ENCODE assay signal across 15 cellular contexts in genomic region chr17:59437766-59438165, GRCh38.
DNase-seq lines count a peak whose midpoint lies in the region; ATAC-seq, FAIRE-seq and TF ChIP-seq lines count a peak whose summit lies in the region.
"Had no signal": no experiment of that assay in that cellular context is flagged by ENCODE, and none has a peak within 500 bp of the region (broad histone marks: within the 10 kb centered on the region; RNA-seq: fewer than 3 reads in every experiment).

No MANE protein-coding gene starts in this region.

- H3K9ac ChIP-seq in GM23248 (no peak overlapping the region), SK-N-SH (no peak overlapping the region)

- WGBS in GM23248 (ENCODE audit: low coverage in 1 of 2, low lambda C conversion rate in 2 of 2, missing lambda C conversion rate in 2 of 2), 2 experiments: 78 to 79% methylated on average over 8 of the region's 8 CpGs
- 76% methylated on average over 8 of the region's 8 CpGs for WGBS in SK-N-SH (ENCODE audit: low lambda C conversion rate)

- H4K20me1 ChIP-seq in GM23248 (ENCODE audit: insufficient read depth): no peaks in the 10 kb centered on the region
- no peaks in the 10 kb centered on the region for H4K20me1 ChIP-seq in SK-N-SH (ENCODE audit: insufficient read depth)

- H3K9me3 ChIP-seq in GM23248 (ENCODE audit: low read depth) (no peaks in the 10 kb centered on the region), SK-N-SH (no peaks in the 10 kb centered on the region)
- H3K9me3 ChIP-seq: tibial artery had no signal

- no peak for TF ChIP-seq EP300 in SK-N-SH (IDR thresholded peaks at IDR 0.05; ENCODE audit: borderline replicate concordance in 1 of 2, low read depth in 1 of 2, low read length in 1 of 2)

- no peak for TF ChIP-seq RAD21 in SK-N-SH (IDR thresholded peaks at IDR 0.05; ENCODE audit: low read length)

- H3F3A ChIP-seq in GM23248 (ENCODE audit: insufficient read depth) (peaks cover 13% of the 10 kb centered on the region; the same call in 1 of the 2 replicates), SK-N-SH (replicated peaks; ENCODE audit: insufficient read depth) (peaks cover 9% of the 10 kb centered on the region)

- no peaks in the 10 kb centered on the region for H3K9me2 ChIP-seq in GM23248 (ENCODE audit: insufficient read depth)
- no peaks in the 10 kb centered on the region for H3K9me2 ChIP-seq in SK-N-SH

- POLR2A ChIA-PET in SK-N-SH (lab: Yijun Ruan, JAX): interaction anchor here (0.6 kb wide), 1 partner anchor 12 kb away, joined by 3 read pairs; no protein-coding TSS in a partner anchor

- DNase-seq in AML-193 (lab: John Stamatoyannopoulos, UW) (peak; percentile 67 to 71), GM18507 (ENCODE audit: extremely low spot score, insufficient read length, low read depth) (no peak), RPMI8226 (peak; percentile 84), germinal center (ENCODE audit: low spot score) (peak; percentile 18), GM23248 (no peak), SK-N-SH (no peak)
- DNase-seq: brain microvascular endothelial cell; DND-41; effector CD8-positive, alpha-beta T cell; MM.1S; NCI-H2171; tibial artery had no signal

- H3K4me2 ChIP-seq in GM23248 (ENCODE audit: unreplicated experiment) (no peak overlapping the region), SK-N-SH (no peak overlapping the region)

- CTCF ChIA-PET in SK-N-SH (lab: Yijun Ruan, JAX): interaction anchor here (0.6 to 27.0 kb wide), 8 partner anchors 10 to 137 kb away, joined by 3 to 569 read pairs (median 16); partner anchors contain the start of gene YPEL2

- H3K36me3 ChIP-seq in GM23248 (ENCODE audit: low read depth) (no peaks in the 10 kb centered on the region), SK-N-SH (replicated peaks in 1 of 2; ENCODE audit: control insufficient read depth in 1 of 2, insufficient read depth in 2 of 2, low read length in 1 of 2) (no peaks in the 10 kb centered on the region)
- H3K36me3 ChIP-seq: brain microvascular endothelial cell, tibial artery had no signal

- TF ChIP-seq CTCF in SK-N-SH (IDR thresholded peaks at IDR 0.05): no peak

- no peak overlapping the region for H3K27ac ChIP-seq in GM23248
- H3K27ac ChIP-seq in SK-N-SH (ENCODE audit: low read depth in 2 of 2, low read length in 1 of 2): no peak overlapping the region
- H3K27ac ChIP-seq: brain microvascular endothelial cell had no signal

- H3K4me1 ChIP-seq in GM23248 (ENCODE audit: insufficient read depth) (peaks cover 29% of the 10 kb centered on the region), SK-N-SH (ENCODE audit: control insufficient read depth in 1 of 2, insufficient read depth in 2 of 2, low read depth in 1 of 2, low read length in 1 of 2) (peaks cover 4% of the 10 kb centered on the region in 2 experiments; a peak in 2 of 4 replicates)

- H2AFZ ChIP-seq in GM23248 (no peak overlapping the region), SK-N-SH (ENCODE audit: low read depth) (no peak overlapping the region)

- ATAC-seq in GM18861 (IDR thresholded peaks at IDR 0.05; ENCODE audit: unreplicated experiment) (no peak), HG03097 (IDR thresholded peaks at IDR 0.05; ENCODE audit: low FRiP score, unreplicated experiment) (no peak)

- in situ Hi-C loops in GM23248 (cut with MboI): loop anchor here (5.0 kb wide), 1 partner anchor 115 kb away; no protein-coding TSS in a partner anchor

- no peaks in the 10 kb centered on the region for H3K27me3 ChIP-seq in GM23248 (replicated peaks; ENCODE audit: insufficient read depth)
- no peaks in the 10 kb centered on the region for H3K27me3 ChIP-seq in SK-N-SH (ENCODE audit: insufficient read depth)
- H3K27me3 ChIP-seq: brain microvascular endothelial cell, tibial artery had no signal

- H3K79me2 ChIP-seq in GM23248 (ENCODE audit: insufficient read depth) (no peaks in the 10 kb centered on the region), SK-N-SH (ENCODE audit: insufficient read depth) (no peaks in the 10 kb centered on the region)

- H3K4me3 ChIP-seq in GM23248 (no peak overlapping the region), SK-N-SH (ENCODE audit: low read depth in 2 of 2, low read length in 1 of 2) (no peak overlapping the region)
- H3K4me3 ChIP-seq: tibial artery had no signal

- peak; percentile 42 for FAIRE-seq in GM18507 (lab: Jason Lieb, UNC)
- FAIRE-seq: GM12892 had no signal

TF ChIP-seq in SK-N-SH, 30 proteins besides CTCF, POLR2A, EP300 and RAD21:
- no peak for TF ChIP-seq YY1 (IDR thresholded peaks at IDR 0.05; ENCODE audit: low read depth)
- no peak for TF ChIP-seq RXRA (IDR thresholded peaks at IDR 0.05; ENCODE audit: borderline replicate concordance, low read depth)
- TF ChIP-seq FOSL2 (IDR thresholded peaks at IDR 0.05; ENCODE audit: borderline replicate concordance, low read depth): no peak
- no peak for TF ChIP-seq PBX3 (IDR thresholded peaks at IDR 0.05)
- TF ChIP-seq ZBTB33 (IDR thresholded peaks at IDR 0.05; ENCODE audit: borderline replicate concordance, low read depth): no peak
- no peak for TF ChIP-seq FOXM1 (IDR thresholded peaks at IDR 0.05; ENCODE audit: low read depth)
- TF ChIP-seq USF1 (IDR thresholded peaks at IDR 0.05; ENCODE audit: borderline replicate concordance, low read depth): no peak
- no peak for TF ChIP-seq MXI1 (IDR thresholded peaks at IDR 0.05; ENCODE audit: low read depth, low read length)
- no peak for TF ChIP-seq SMC3 (IDR thresholded peaks at IDR 0.05; ENCODE audit: low read depth, low read length)
- no peak for TF ChIP-seq NRF1 (IDR thresholded peaks at IDR 0.05; ENCODE audit: low read depth, low read length)
TF ChIP-seq in SK-N-SH: peak in this region for 0.

Comparison
In these comparisons a context has a peak if more than half of its experiments do, and no peak if none do; other contexts are left out.
1. DNase-seq: peak in AML-193 (2 of 2), RPMI8226 (single experiment) and germinal center (single experiment); none in GM18507 (single experiment), GM23248 (single experiment) and SK-N-SH (single experiment).